8 cellular contexts compared by ENCODE assay signal in the genomic region with DNA sequence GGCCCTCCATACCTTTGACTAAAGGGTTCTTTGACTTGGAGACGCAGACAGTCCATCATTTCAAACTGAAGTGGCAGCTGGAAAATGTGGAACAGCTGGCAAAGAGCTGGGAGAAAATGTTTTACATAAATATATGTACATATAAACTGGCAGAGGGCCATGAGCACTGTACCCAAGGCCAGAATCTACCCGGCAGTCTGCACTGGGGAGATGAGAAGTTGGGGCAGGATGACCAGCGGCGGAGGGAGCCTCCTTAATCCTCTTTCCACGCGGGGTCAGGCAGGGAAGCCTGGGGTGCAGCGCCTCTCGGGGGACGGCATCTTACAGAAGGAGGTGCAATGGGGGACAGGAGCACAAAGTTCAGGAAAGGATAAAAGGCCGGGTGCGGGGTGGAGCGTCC. TPM values are rescaled to one million over a fixed set of nuclear protein-coding genes. Genes with fewer than 3 reads are reported as not detected.
DNase-seq lines count a peak whose midpoint lies in the region; ATAC-seq and TF ChIP-seq lines count a peak whose summit lies in the region.

No MANE protein-coding gene starts in this region.

- ATAC-seq in foreskin keratinocyte (no peak), GM21367 (IDR thresholded peaks at IDR 0.05; ENCODE audit: unreplicated experiment) (no peak)

- H3K36me3 ChIP-seq in SK-N-MC (ENCODE audit: insufficient read depth, low read length) = no peaks in the 10 kb centered on the region
- no peaks in the 10 kb centered on the region for H3K36me3 ChIP-seq in sigmoid colon

- H3K4me1 ChIP-seq in foreskin keratinocyte (peaks cover 45% of the 10 kb centered on the region), sigmoid colon (peaks cover 0 to 65% (median 53%) of the 10 kb centered on the region in 4 donors)

- DNase-seq in GM03348 (ENCODE audit: low spot score) = peak; percentile 20
- no peak for DNase-seq in SK-N-MC (ENCODE audit: low read depth, low spot score)
- peak in 1 of 2 donors; percentile 26 for DNase-seq in foreskin keratinocyte
- peak; percentile 74 for DNase-seq in sigmoid colon
- DNase-seq in SKM-1 treated with dmso at 0.1 percent for 144 hours (lab: John Stamatoyannopoulos, UW; ENCODE audit: unreplicated experiment) = no peak
- DNase-seq in dermis blood vessel endothelial cell = no peak
- no peak for DNase-seq in globus pallidus (ENCODE audit: low spot score)

- intact Hi-C loops in sigmoid colon (cut with DNase I) = loop anchor here (2.0 to 10.0 kb wide), 8 partner anchors 112 to 597 kb away; a partner anchor contains a TSS

- TF ChIP-seq CTCF in foreskin keratinocyte (conservative IDR thresholded peaks at IDR 0.05) = peak; percentile 5
- no peak for TF ChIP-seq CTCF in sigmoid colon (IDR thresholded peaks at IDR 0.05)

- TF ChIP-seq EP300 in sigmoid colon (IDR thresholded peaks at IDR 0.05) = no peak

- H3K4me3 ChIP-seq in SK-N-MC (peak overlapping the region; percentile 92), sigmoid colon (peak overlapping the region; percentile 67 to 88 (median 81))

- 7 to 13% methylated on average over 12 of the region's 12 CpGs for WGBS in sigmoid colon, 2 donors

- H3K27me3 ChIP-seq in foreskin keratinocyte (no peaks in the 10 kb centered on the region), sigmoid colon (no peaks in the 10 kb centered on the region)

- no peak for TF ChIP-seq POLR2A in sigmoid colon (IDR thresholded peaks at IDR 0.05)

- H3K9ac ChIP-seq in SK-N-MC (ENCODE audit: insufficient read length) = no peak overlapping the region

- no peaks in the 10 kb centered on the region for H3K9me3 ChIP-seq in SK-N-MC (ENCODE audit: low read depth, low read length)
- H3K9me3 ChIP-seq in sigmoid colon = no peaks in the 10 kb centered on the region

- H3K27ac ChIP-seq in SK-N-MC (no peak overlapping the region), foreskin keratinocyte (peak overlapping the region; percentile 84), sigmoid colon (peak overlapping the region; percentile 91 to 97 (median 96))

RNA-seq across cellular contexts. Expression of a gene that starts 1.3 kb away (rescaled TPM):
- 6.9 and 8.3 TPM in 2 replicates for total RNA-seq in foreskin keratinocyte
- 1.7 and 2.2 TPM in 2 replicates for polyA plus RNA-seq in foreskin keratinocyte
- 10 to 100 TPM; 17.2 to 31.6 (median 18.9) TPM for total RNA-seq in sigmoid colon
- polyA plus RNA-seq in sigmoid colon = 1 to 10 TPM in 2 of 3 donors, under 1 TPM in 1; 0.23 to 3.6 (median 1.2) TPM
- 1.0 and 1.6 TPM in 2 replicates for total RNA-seq in dermis blood vessel endothelial cell

Comparison
In these comparisons a context has a peak if more than half of its experiments do, and no peak if none do; other contexts are left out.
1. DNase-seq: peak in GM03348 (single experiment) and sigmoid colon (single experiment); none in SK-N-MC (single experiment), SKM-1 treated with dmso at 0.1 percent for 144 hours (single experiment), dermis blood vessel endothelial cell (single experiment) and globus pallidus (single experiment).